ENCODE assay signal across 8 cellular contexts in the genomic region with DNA sequence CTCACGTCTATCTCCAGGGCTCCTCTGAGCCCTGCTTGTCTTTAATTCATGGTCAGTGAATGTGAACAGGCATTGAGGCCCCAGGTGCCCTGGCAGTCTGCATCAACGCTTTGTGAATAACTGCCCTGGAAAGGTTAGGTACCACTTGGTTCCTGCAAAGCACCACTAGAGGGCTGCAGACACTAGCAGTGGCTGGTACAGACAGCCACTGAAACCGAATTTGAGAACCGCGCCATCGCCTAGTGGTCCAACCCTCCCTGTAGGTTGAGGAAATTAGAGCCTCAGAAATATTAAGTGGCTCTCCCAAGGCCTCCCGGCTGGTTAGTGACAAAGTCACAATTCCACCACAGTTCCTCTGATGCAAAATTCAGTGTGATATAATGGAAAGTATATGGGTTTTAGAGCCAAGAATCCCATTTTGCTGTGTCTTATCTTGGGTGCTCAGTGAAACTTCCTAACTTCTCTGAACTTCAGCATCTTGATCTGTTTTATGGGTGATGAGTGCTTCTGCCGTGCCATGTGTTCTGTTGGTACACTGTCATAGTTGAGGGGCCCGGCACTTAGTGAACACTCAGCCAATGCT. TPM values are rescaled to one million over a fixed set of nuclear protein-coding genes. Genes with fewer than 3 reads are reported as not detected.
DNase-seq lines count a peak whose midpoint lies in the region; ATAC-seq and TF ChIP-seq lines count a peak whose summit lies in the region.

No MANE protein-coding gene starts in this region.

- TF ChIP-seq CTCF in dorsolateral prefrontal cortex (IDR thresholded peaks at IDR 0.05 in 54 of 56, conservative IDR thresholded peaks at IDR 0.05 in 2 of 56; ENCODE audit: low read depth in 1 of 56, partially characterized antibody in 56 of 56) = peak; percentile 49 to 99 (median 92)

- DNase-seq in AG20443 (ENCODE audit: low spot score) (peak; percentile 88), NCI-H460 (ENCODE audit: extremely low read depth, low read depth) (peak; percentile 80), dorsolateral prefrontal cortex (peak; percentile 40 to 81 (median 76)), memory B cell (ENCODE audit: low spot score in 2 of 2) (peak; percentile 46 to 58)
- peak; percentile 66 to 70 for DNase-seq in activated CD4-positive, alpha-beta T cell treated with anti-CD3 and anti-CD28 coated beads, Interleukin-2, amount 50 U/mL, for 4 hours
- peak; percentile 48 to 51 for DNase-seq in stimulated activated CD8-positive, alpha-beta memory T cell treated with anti-CD3 and anti-CD28 coated beads, Interleukin-2, amount 100 ng/mL, for 48 hours (ENCODE audit: low read depth in 2 of 2)

- no peaks in the 10 kb centered on the region for H3K4me1 Mint-ChIP-seq in memory B cell

- no peaks in the 10 kb centered on the region for H3K27me3 ChIP-seq in dorsolateral prefrontal cortex

- peaks cover 4% of the 10 kb centered on the region for H3K27me3 Mint-ChIP-seq in memory B cell

- H3K4me3 Mint-ChIP-seq in memory B cell = no peak overlapping the region

- H3K9me3 Mint-ChIP-seq in memory B cell = no peaks in the 10 kb centered on the region

- intact Hi-C loops in dorsolateral prefrontal cortex (cut with DNase I) = loop anchor here (2.0 to 10.0 kb wide), 7 partner anchors 47 to 400 kb away; partner anchors contain the start of gene BCL9 (in 2 of the 2)

- no peak overlapping the region for H3K27ac Mint-ChIP-seq in memory B cell

- H3K36me3 Mint-ChIP-seq in memory B cell = no peaks in the 10 kb centered on the region

- ATAC-seq in GM18873 (IDR thresholded peaks at IDR 0.05; ENCODE audit: low FRiP score, unreplicated experiment) (peak; percentile 62), HG03378 (IDR thresholded peaks at IDR 0.05; ENCODE audit: unreplicated experiment) (peak; percentile 82), memory B cell (ENCODE audit: low read depth) (peak; percentile 100)

- H3K27ac ChIP-seq in dorsolateral prefrontal cortex = no peak overlapping the region

- peak overlapping the region in 9 of 59 donors; percentile 13 to 41 (median 31) for H3K4me3 ChIP-seq in dorsolateral prefrontal cortex

RNA-seq across cellular contexts. Expression of gene BCL9, which starts 46.2 kb away (rescaled TPM):
- total RNA-seq in NCI-H460 (2014; rRNA removed; shearing (Covaris generic)) = 8.1 and 11.2 TPM in 2 replicates
- 5.6 and 8.1 TPM in 2 replicates for polyA plus RNA-seq in NCI-H460 (2014; cell fraction: nucleus; rRNA removed)
- 10 to 100 TPM; 14.9 to 40.4 (median 27.1) TPM for total RNA-seq in dorsolateral prefrontal cortex
